7 cellular contexts compared by ENCODE assay signal in genomic region chr19:37370386-37370879, GRCh38. TPM values are rescaled to one million over a fixed set of nuclear protein-coding genes. Genes with fewer than 3 reads are reported as not detected.
DNase-seq lines count a peak whose midpoint lies in the region; ATAC-seq and TF ChIP-seq lines count a peak whose summit lies in the region.
"Not testable (repeated sequence)": the region's sequence is repeated elsewhere in the genome, so short reads cannot be mapped to it uniquely, and the experiment has no call there.

No MANE protein-coding gene starts in this region.

- H3K27ac Mint-ChIP-seq in immature natural killer cell, result peak overlapping the region; percentile 88 to 100 (median 97)

- H3K27me3 Mint-ChIP-seq in immature natural killer cell (ENCODE audit: low read depth in 3 of 3), result not testable (repeated sequence)

- H2BK120ac ChIP-seq in trophoblast cell (ENCODE audit: insufficient read depth, low read length, poor library complexity), result not testable (repeated sequence)

- not testable (repeated sequence) for H3K79me1 ChIP-seq in trophoblast cell (ENCODE audit: low read length)

- H3K9ac ChIP-seq in colonic mucosa (ENCODE audit: low read depth in 2 of 2, low read length in 2 of 2), result peak overlapping the region; percentile 54 to 73
- peak overlapping the region; percentile 49 for H3K9ac ChIP-seq in trophoblast cell (ENCODE audit: low read length)

- H3K23ac ChIP-seq in trophoblast cell (ENCODE audit: low read length), result not testable (repeated sequence)

- not testable (repeated sequence) for TF ChIP-seq CTCF in LNCaP clone FGC (IDR thresholded peaks at IDR 0.05; ENCODE audit: control insufficient read depth, extremely low read depth, insufficient read depth); colonic mucosa (IDR thresholded peaks at IDR 0.05)

- ATAC-seq in GM18870 (IDR thresholded peaks at IDR 0.05; ENCODE audit: unreplicated experiment) (peak; percentile 37), HG02678 (IDR thresholded peaks at IDR 0.05; ENCODE audit: unreplicated experiment) (peak; percentile 20)
- ATAC-seq in activated CD4-positive, CD25-positive, alpha-beta regulatory T cell treated with anti-CD3 and anti-CD28 coated beads, Interleukin-2, amount 50 U/mL, for 24 hours, result peak; percentile 42 to 44

- H3K18ac ChIP-seq in trophoblast cell (ENCODE audit: low read length), result not testable (repeated sequence)

- H2AK5ac ChIP-seq in trophoblast cell (ENCODE audit: low read length), result not testable (repeated sequence)

- H4K91ac ChIP-seq in trophoblast cell (ENCODE audit: low read depth, low read length), result not testable (repeated sequence)

- not testable (repeated sequence) for H3K36me3 Mint-ChIP-seq in immature natural killer cell

- H4K8ac ChIP-seq in trophoblast cell (ENCODE audit: low read depth, low read length), result peak overlapping the region; percentile 86

- H3K4me3 Mint-ChIP-seq in immature natural killer cell, result peak overlapping the region; percentile 97 to 100 (median 99)

- peak overlapping the region; percentile 90 for H2AFZ ChIP-seq in trophoblast cell (ENCODE audit: insufficient read depth, low read length, poor library complexity)

- peak overlapping the region; percentile 69 for H3K4me2 ChIP-seq in trophoblast cell (ENCODE audit: low read length)

- H3K4me3 ChIP-seq in LNCaP clone FGC (ENCODE audit: low read depth, low read length) (peak overlapping the region; percentile 66), colonic mucosa (peak overlapping the region; percentile 48), trophoblast cell (ENCODE audit: low read depth, low read length) (peak overlapping the region; percentile 66)

- intact Hi-C loops in colonic mucosa (cut with DNase I), result not testable (repeated sequence)

- not testable (repeated sequence) for H3K9me3 Mint-ChIP-seq in immature natural killer cell

- H3K4ac ChIP-seq in trophoblast cell (ENCODE audit: low read depth, low read length), result not testable (repeated sequence)

- H2BK12ac ChIP-seq in trophoblast cell (ENCODE audit: low read length), result not testable (repeated sequence)

- not testable (repeated sequence) for H3K4me1 ChIP-seq in colonic mucosa; trophoblast cell (ENCODE audit: control insufficient read depth in 1 of 2, insufficient read depth in 2 of 2, low read length in 2 of 2)

- peak overlapping the region; percentile 85 for H3K27ac ChIP-seq in colonic mucosa
- H3K27ac ChIP-seq in trophoblast cell (ENCODE audit: low read depth, low read length), result not testable (repeated sequence)

- not testable (repeated sequence) for DNase-seq in LNCaP clone FGC (ENCODE audit: low read depth); colonic mucosa; immature natural killer cell; trophoblast cell

- H3K79me2 ChIP-seq in trophoblast cell (ENCODE audit: control insufficient read depth, insufficient read depth, low read length, poor library complexity), result not testable (repeated sequence)

- not testable (repeated sequence) for H3K36me3 ChIP-seq in colonic mucosa; trophoblast cell (ENCODE audit: control insufficient read depth in 1 of 2, insufficient read depth in 2 of 2, low read length in 2 of 2)

- peak overlapping the region; percentile 26 for H3K14ac ChIP-seq in trophoblast cell (ENCODE audit: low read length)

- WGBS in trophoblast cell (ENCODE audit: extremely low coverage, insufficient coverage, insufficient read length), result no CpG with 5 or more reads among the region's 18 CpGs

- peak overlapping the region; percentile 54 for H4K12ac ChIP-seq in trophoblast cell (ENCODE audit: low read depth, low read length)

- H3K4me1 Mint-ChIP-seq in immature natural killer cell, result peaks cover 17 to 21% of the 10 kb centered on the region in 2 donors

- not testable (repeated sequence) for H3K27me3 ChIP-seq in colonic mucosa; trophoblast cell (ENCODE audit: insufficient read depth, low read length)

- not testable (repeated sequence) for H3K9me3 ChIP-seq in colonic mucosa; trophoblast cell (ENCODE audit: insufficient read depth, low read depth, low read length)

- H2BK5ac ChIP-seq in trophoblast cell (ENCODE audit: low read depth, low read length, poor library complexity), result not testable (repeated sequence)

RNA-seq across cellular contexts. Expression of gene ZNF527, which starts 0.5 kb away (rescaled TPM):
- 1 to 10 TPM; 2.4 to 3.0 TPM for total RNA-seq in colonic mucosa
- 1 to 10 TPM; 8.1 to 9.9 (median 9.5) TPM for polyA plus RNA-seq in immature natural killer cell
- 1.7 TPM in 2 replicates for polyA plus RNA-seq in trophoblast cell (2013)
